ENCODE assay signal across 12 cellular contexts in genomic region chr9:124290053-124290581, GRCh38. TPM values are rescaled to one million over a fixed set of nuclear protein-coding genes. Genes with fewer than 3 reads are reported as not detected.
DNase-seq lines count a peak whose midpoint lies in the region; ATAC-seq and TF ChIP-seq lines count a peak whose summit lies in the region.
"Had no signal": no experiment of that assay in that cellular context is flagged by ENCODE, and none has a peak within 500 bp of the region (broad histone marks: within the 10 kb centered on the region; RNA-seq: fewer than 3 reads in every experiment).

No MANE protein-coding gene starts in this region.

- H3K27ac ChIP-seq in HEK293 (ENCODE audit: extremely low read depth, low read depth, low read length) (no peak overlapping the region), Peyer's patch (peak overlapping the region in 2 of 4 donors; percentile 5 to 73), mesendoderm (ENCODE audit: low read depth, low read length) (no peak overlapping the region), SJCRH30 (no peak overlapping the region)

- H3K27me3 ChIP-seq in GM06990 (replicated peaks; ENCODE audit: control insufficient read depth, insufficient read depth, low read length) (no peaks in the 10 kb centered on the region), Peyer's patch (no peaks in the 10 kb centered on the region), mesendoderm (ENCODE audit: insufficient read depth, low read length, poor library complexity) (no peaks in the 10 kb centered on the region), SJCRH30 (no peaks in the 10 kb centered on the region)

- WGBS in mesendoderm (ENCODE audit: extremely low coverage, insufficient coverage, low lambda C conversion rate), result no CpG with 5 or more reads among the region's 20 CpGs

- no peak overlapping the region for H3K4ac ChIP-seq in mesendoderm (ENCODE audit: low read depth, low read length)

- no peak overlapping the region for H3K4me2 ChIP-seq in mesendoderm (ENCODE audit: low read length)

- no peak for ATAC-seq in omental fat pad (ENCODE audit: low FRiP score)
- ATAC-seq: natural killer cell treated with Interleukin-12 subunit alpha and Interleukin-12 subunit beta and Interleukin-15 and Interleukin-18, amount 100 ng/mL, for 72 hours had no signal

- H2BK120ac ChIP-seq in mesendoderm (ENCODE audit: low read depth, low read length), result no peak overlapping the region

- H3K9me3 ChIP-seq in HEK293 (ENCODE audit: control insufficient read depth, insufficient read depth, low read depth, low read length), result no peaks in the 10 kb centered on the region
- no peaks in the 10 kb centered on the region for H3K9me3 ChIP-seq in Peyer's patch
- H3K9me3 ChIP-seq in SJCRH30 (replicated peaks), result no peaks in the 10 kb centered on the region

- POLR2A ChIA-PET in HEK293 (lab: Yijun Ruan, JAX), result no interaction called here

- CTCF ChIA-PET in HEK293 (lab: Yijun Ruan, JAX), result no interaction called here

- peak; percentile 44 for TF ChIP-seq CTCF in GM06990 (IDR thresholded peaks at IDR 0.05; ENCODE audit: insufficient read depth, low read length, poor library complexity, severe bottlenecking)
- TF ChIP-seq CTCF in HEK293 (tag by site-specific recombination; IDR thresholded peaks at IDR 0.05), result no peak
- TF ChIP-seq CTCF in Peyer's patch (IDR thresholded peaks at IDR 0.05), result no peak
- no peak for TF ChIP-seq CTCF in omental fat pad (IDR thresholded peaks at IDR 0.05)

- H4K5ac ChIP-seq in mesendoderm (ENCODE audit: low read length), result no peak overlapping the region

- H3K9ac ChIP-seq in mesendoderm (ENCODE audit: low read length), result no peak overlapping the region

- H3K23ac ChIP-seq in mesendoderm (ENCODE audit: low read length), result peak overlapping the region; percentile 9

- DNase-seq in GM06990 (ENCODE audit: extremely low read depth, insufficient read length), result peak; percentile 70
- peak in 2 of 3 donors; percentile 74 to 78 for DNase-seq in Peyer's patch
- no peak for DNase-seq in mesendoderm
- DNase-seq in EL, result no peak
- DNase-seq in LoVo (ENCODE audit: low spot score), result no peak
- DNase-seq in SJCRH30, result no peak
- DNase-seq in omental fat pad (ENCODE audit: low spot score), result no peak
- DNase-seq: activated naive CD4-positive, alpha-beta T cell; NCI-H82; small intestine had no signal

- H2BK5ac ChIP-seq in mesendoderm (ENCODE audit: low read length), result no peak overlapping the region

- H2BK15ac ChIP-seq in mesendoderm (replicated peaks; ENCODE audit: low read depth), result no peak overlapping the region

- no peak overlapping the region for H3K56ac ChIP-seq in mesendoderm (ENCODE audit: low read length)

- no peak for TF ChIP-seq POLR2A in Peyer's patch (IDR thresholded peaks at IDR 0.05)

- peaks cover 7% of the 10 kb centered on the region for H3K79me1 ChIP-seq in mesendoderm (ENCODE audit: low read length)

- H3K4me3 ChIP-seq in GM06990 (replicated peaks; ENCODE audit: low read depth, low read length) (peak overlapping the region; percentile 12), HEK293 (ENCODE audit: low read depth, low read length) (no peak overlapping the region), Peyer's patch (no peak overlapping the region), mesendoderm (ENCODE audit: low read length) (no peak overlapping the region), SJCRH30 (no peak overlapping the region)

- no peak overlapping the region for H2AK5ac ChIP-seq in mesendoderm (ENCODE audit: low read length)

- H3K4me1 ChIP-seq in HEK293 (ENCODE audit: control insufficient read depth, insufficient read depth, low read length), result no peaks in the 10 kb centered on the region
- peaks cover 12 to 69% (median 50%) of the 10 kb centered on the region in 4 donors for H3K4me1 ChIP-seq in Peyer's patch
- H3K4me1 ChIP-seq in mesendoderm (ENCODE audit: control insufficient read depth, low read depth, low read length), result peaks cover 3% of the 10 kb centered on the region
- peaks cover 13% of the 10 kb centered on the region for H3K4me1 ChIP-seq in SJCRH30

- no peaks in the 10 kb centered on the region for H3K79me2 ChIP-seq in mesendoderm (ENCODE audit: control insufficient read depth, insufficient read depth, low read length)

- no peak overlapping the region for H3K18ac ChIP-seq in mesendoderm (ENCODE audit: low read length)

- H3K36me3 ChIP-seq in GM06990 (ENCODE audit: control insufficient read depth, insufficient read depth, low read length), result peaks cover 28% of the 10 kb centered on the region
- H3K36me3 ChIP-seq in HEK293 (ENCODE audit: control insufficient read depth in 2 of 2, insufficient read depth in 1 of 2, low read length in 2 of 2), result peaks cover 0 to 4% of the 10 kb centered on the region in 2 experiments; a peak in 1 of 3 replicates
- no peaks in the 10 kb centered on the region for H3K36me3 ChIP-seq in Peyer's patch
- H3K36me3 ChIP-seq in mesendoderm (ENCODE audit: control insufficient read depth, insufficient read depth, low read length), result no peaks in the 10 kb centered on the region
- H3K36me3 ChIP-seq in SJCRH30, result peaks cover 10% of the 10 kb centered on the region; the same call in 1 of the 2 replicates

- no peak overlapping the region for H4K8ac ChIP-seq in mesendoderm (ENCODE audit: low read depth, low read length)

TF ChIP-seq in HEK293, 187 proteins besides CTCF, POLR2A, EP300 and RAD21:
- TF ChIP-seq ZNF133 (tag by site-specific recombination; IDR thresholded peaks at IDR 0.05) (no peak), BCL11B (tag by site-specific recombination; IDR thresholded peaks at IDR 0.05; ENCODE audit: low read depth) (no peak), ZNF280D (tag by site-specific recombination; IDR thresholded peaks at IDR 0.05) (no peak), ZNF624 (tag by site-specific recombination; IDR thresholded peaks at IDR 0.05) (no peak), ZNF449 (tag by site-specific recombination; IDR thresholded peaks at IDR 0.05) (0 out of 2 replicates have a peak, but pooled peaks have one; percentile 29)

RNA-seq across cellular contexts. Expression of gene NEK6, which starts 32.4 kb away (rescaled TPM):
- total RNA-seq in Peyer's patch (10 to 100 TPM; 38.4 to 77.6 (median 46.9) TPM), omental fat pad (10 to 100 TPM; 11.8 to 52.1 (median 29.0) TPM)
- polyA plus RNA-seq in mesendoderm (2013, experiment 1 of 2), result 12.8 TPM
- polyA plus RNA-seq in mesendoderm (2013, experiment 2 of 2), result 13.7 TPM
- total RNA-seq in SJCRH30 (2014; rRNA removed; shearing (Covaris generic)), result 26.1 and 28.4 TPM in 2 replicates

Comparison
In these comparisons a context has a peak if more than half of its experiments do, and no peak if none do; other contexts are left out.
1. DNase-seq: peak in GM06990 (single experiment) and Peyer's patch (2 of 3); none in mesendoderm (single experiment), EL (single experiment), LoVo (single experiment), SJCRH30 (0 of 2) and omental fat pad (single experiment).